1 cellular context compared by ENCODE assay signal in the genomic region with DNA sequence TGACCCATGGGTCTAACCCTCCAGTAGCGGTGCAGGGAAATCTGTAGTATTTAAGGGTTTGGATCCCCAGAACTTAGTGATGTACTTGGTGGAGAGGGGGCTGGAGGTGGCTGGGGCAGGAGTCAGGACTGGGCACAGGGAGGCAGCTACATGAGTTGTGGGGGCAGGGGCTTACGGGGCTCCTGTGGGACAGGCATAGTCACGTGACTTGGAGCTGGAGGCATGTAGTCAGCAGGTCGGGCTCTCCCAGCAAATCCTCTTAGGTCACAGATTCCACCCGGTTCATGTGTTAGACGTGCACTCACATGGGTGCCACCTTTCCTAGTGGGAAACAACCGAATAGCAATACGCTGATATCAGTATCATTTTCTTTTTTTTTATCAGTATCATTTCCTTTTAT.
TF ChIP-seq lines count a peak whose summit lies in the region.

No MANE protein-coding gene starts in this region.

TF ChIP-seq in K562, 482 proteins besides CTCF, POLR2A, EP300 and RAD21 (continued from another document):
- peak; percentile 84 for TF ChIP-seq TFE3 (CRISPR knock-in tag; IDR thresholded peaks at IDR 0.05)
- TF ChIP-seq GATA2 (CRISPR knock-in tag; IDR thresholded peaks at IDR 0.05) = no peak
- TF ChIP-seq RAD51 (IDR thresholded peaks at IDR 0.05; ENCODE audit: borderline replicate concordance, low read depth) = peak; percentile 43; the same call in 1 of the 2 replicates
- TF ChIP-seq BRF1 (IDR thresholded peaks at IDR 0.05; ENCODE audit: borderline replicate concordance, extremely low read depth, insufficient read length) = no peak
- no peak for TF ChIP-seq SRF (CRISPR knock-in tag; IDR thresholded peaks at IDR 0.05)
- TF ChIP-seq CBFA2T2 (conservative IDR thresholded peaks at IDR 0.05) = 0 out of 2 replicates have a peak, but pooled peaks have one; percentile 4
- no peak for TF ChIP-seq ZNF589 (CRISPR knock-in tag; IDR thresholded peaks at IDR 0.05; ENCODE audit: low read depth)
